14 cellular contexts compared by ENCODE assay signal in genomic region chr7:45593121-45593541, GRCh38.
"Had no signal": no experiment of that assay in that cellular context is flagged by ENCODE, and none has a peak within 500 bp of the region (broad histone marks: within the 10 kb centered on the region; RNA-seq: fewer than 3 reads in every experiment).

No MANE protein-coding gene starts in this region.

- H3K27ac ChIP-seq: adrenal gland, foreskin keratinocyte, neural progenitor cell, ovary, tibial artery, VCaP had no signal

- H3K4me3 ChIP-seq: adrenal gland, neural progenitor cell, ovary, tibial artery had no signal

- H3K27ac Mint-ChIP-seq: activated CD8-positive, alpha-beta T cell treated with anti-CD3 and anti-CD28 coated beads for 36 hours; activated T-helper 17 cell treated with anti-CD3 and anti-CD28 coated beads, Interleukin-2, amount 50 U/mL, for 72 hours; mesothelial cell of epicardium; neural progenitor cell; stimulated activated memory B cell treated with anti-CD40 and anti-IgM and Interleukin-4, amounts not matched to agents 10 μg/mL and 1 μg/mL and 100 μg/mL, for 72 hours had no signal

- H3K36me3 Mint-ChIP-seq: mesothelial cell of epicardium; neural progenitor cell; stimulated activated memory B cell treated with anti-CD40 and anti-IgM and Interleukin-4, amounts not matched to agents 10 μg/mL and 1 μg/mL and 100 μg/mL, for 72 hours had no signal

- H3K9me3 Mint-ChIP-seq: activated CD8-positive, alpha-beta T cell treated with anti-CD3 and anti-CD28 coated beads for 36 hours; activated T-helper 17 cell treated with anti-CD3 and anti-CD28 coated beads, Interleukin-2, amount 50 U/mL, for 72 hours; mesothelial cell of epicardium; neural progenitor cell; stimulated activated memory B cell treated with anti-CD40 and anti-IgM and Interleukin-4, amounts not matched to agents 10 μg/mL and 1 μg/mL and 100 μg/mL, for 72 hours had no signal

- H3K4me3 Mint-ChIP-seq: activated CD8-positive, alpha-beta T cell treated with anti-CD3 and anti-CD28 coated beads for 36 hours; activated T-helper 17 cell treated with anti-CD3 and anti-CD28 coated beads, Interleukin-2, amount 50 U/mL, for 72 hours; mesothelial cell of epicardium; stimulated activated memory B cell treated with anti-CD40 and anti-IgM and Interleukin-4, amounts not matched to agents 10 μg/mL and 1 μg/mL and 100 μg/mL, for 72 hours had no signal

- DNase-seq: activated CD8-positive, alpha-beta T cell treated with anti-CD3 and anti-CD28 coated beads for 36 hours; activated naive CD4-positive, alpha-beta T cell treated with anti-CD3 and anti-CD28 coated beads, Interleukin-2, amount 50 U/mL, for 16 hours; foreskin keratinocyte; glutamatergic neuron; SHP77 treated with DMSO at 0.1 percent for 48 hours; stimulated activated CD4-positive, alpha-beta T cell treated with anti-CD3 and anti-CD28 coated beads, Interleukin-2, amount 100 ng/mL, for 48 hours; tibial artery had no signal

- H3K4me1 Mint-ChIP-seq: activated T-helper 17 cell treated with anti-CD3 and anti-CD28 coated beads, Interleukin-2, amount 50 U/mL, for 72 hours; mesothelial cell of epicardium; stimulated activated memory B cell treated with anti-CD40 and anti-IgM and Interleukin-4, amounts not matched to agents 10 μg/mL and 1 μg/mL and 100 μg/mL, for 72 hours had no signal

- ATAC-seq: activated CD8-positive, alpha-beta T cell treated with anti-CD3 and anti-CD28 coated beads for 36 hours; activated T-helper 17 cell treated with anti-CD3 and anti-CD28 coated beads, Interleukin-2, amount 50 U/mL, for 72 hours; foreskin keratinocyte; stimulated activated memory B cell treated with anti-CD40 and anti-IgM and Interleukin-4, amounts not matched to agents 10 μg/mL and 1 μg/mL and 100 μg/mL, for 72 hours had no signal

- H3K27me3 Mint-ChIP-seq: activated CD8-positive, alpha-beta T cell treated with anti-CD3 and anti-CD28 coated beads for 36 hours had no signal
